1 cellular context compared by ENCODE assay signal in genomic region chr5:134524219-134524825, GRCh38.
TF ChIP-seq lines count a peak whose summit lies in the region.

No MANE protein-coding gene starts in this region.

TF ChIP-seq in GM12878, 131 proteins besides CTCF, POLR2A, EP300 and RAD21 (continued from another document):
- TF ChIP-seq, protein P1, sequence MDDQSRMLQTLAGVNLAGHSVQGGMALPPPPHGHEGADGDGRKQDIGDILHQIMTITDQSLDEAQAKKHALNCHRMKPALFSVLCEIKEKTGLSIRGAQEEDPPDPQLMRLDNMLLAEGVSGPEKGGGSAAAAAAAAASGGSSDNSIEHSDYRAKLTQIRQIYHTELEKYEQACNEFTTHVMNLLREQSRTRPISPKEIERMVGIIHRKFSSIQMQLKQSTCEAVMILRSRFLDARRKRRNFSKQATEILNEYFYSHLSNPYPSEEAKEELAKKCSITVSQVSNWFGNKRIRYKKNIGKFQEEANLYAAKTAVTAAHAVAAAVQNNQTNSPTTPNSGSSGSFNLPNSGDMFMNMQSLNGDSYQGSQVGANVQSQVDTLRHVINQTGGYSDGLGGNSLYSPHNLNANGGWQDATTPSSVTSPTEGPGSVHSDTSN (IDR thresholded peaks at IDR 0.05; ENCODE audit: insufficient replicate concordance, low read depth, low read length) = no peak
- TF ChIP-seq, protein P2, sequence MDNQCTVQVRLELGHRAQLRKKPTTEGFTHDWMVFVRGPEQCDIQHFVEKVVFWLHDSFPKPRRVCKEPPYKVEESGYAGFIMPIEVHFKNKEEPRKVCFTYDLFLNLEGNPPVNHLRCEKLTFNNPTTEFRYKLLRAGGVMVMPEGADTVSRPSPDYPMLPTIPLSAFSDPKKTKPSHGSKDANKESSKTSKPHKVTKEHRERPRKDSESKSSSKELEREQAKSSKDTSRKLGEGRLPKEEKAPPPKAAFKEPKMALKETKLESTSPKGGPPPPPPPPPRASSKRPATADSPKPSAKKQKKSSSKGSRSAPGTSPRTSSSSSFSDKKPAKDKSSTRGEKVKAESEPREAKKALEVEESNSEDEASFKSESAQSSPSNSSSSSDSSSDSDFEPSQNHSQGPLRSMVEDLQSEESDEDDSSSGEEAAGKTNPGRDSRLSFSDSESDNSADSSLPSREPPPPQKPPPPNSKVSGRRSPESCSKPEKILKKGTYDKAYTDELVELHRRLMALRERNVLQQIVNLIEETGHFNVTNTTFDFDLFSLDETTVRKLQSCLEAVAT (IDR thresholded peaks at IDR 0.05) = no peak; the same call in 1 of the 2 replicates
- TF ChIP-seq SRF (IDR thresholded peaks at IDR 0.05; ENCODE audit: low read depth in 2 of 2, low read length in 2 of 2) = no peak
- TF ChIP-seq SIX5 (IDR thresholded peaks at IDR 0.05; ENCODE audit: low read depth, low read length, severe bottlenecking) = no peak
- no peak for TF ChIP-seq SP1 (IDR thresholded peaks at IDR 0.05; ENCODE audit: low read depth, low read length)
- TF ChIP-seq GABPA (IDR thresholded peaks at IDR 0.05; ENCODE audit: low read depth) = 0 out of 2 replicates have a peak, but pooled peaks have one; percentile 27
- no peak for TF ChIP-seq YBX1 (IDR thresholded peaks at IDR 0.05)
- 0 out of 2 replicates have a peak, but pooled peaks have one; percentile 6 for TF ChIP-seq PAX5 (IDR thresholded peaks at IDR 0.05; ENCODE audit: borderline replicate concordance, low read depth, low read length)
- TF ChIP-seq TAF1 (IDR thresholded peaks at IDR 0.05; ENCODE audit: borderline replicate concordance, low read depth, low read length) = no peak
- peak; percentile 82 for TF ChIP-seq DPF2 (IDR thresholded peaks at IDR 0.05)
- TF ChIP-seq ATF7 (IDR thresholded peaks at IDR 0.05; ENCODE audit: low read depth) = no peak
- TF ChIP-seq ZNF24 (IDR thresholded peaks at IDR 0.05) = no peak
- TF ChIP-seq CREB1 (IDR thresholded peaks at IDR 0.05; ENCODE audit: low read depth) = no peak
- no peak; the same call in 1 of the 2 replicates for TF ChIP-seq CHD2 (IDR thresholded peaks at IDR 0.05; ENCODE audit: borderline replicate concordance, low read depth, low read length)
- peak; percentile 68; the same call in 1 of the 2 replicates for TF ChIP-seq MTA2 (IDR thresholded peaks at IDR 0.05; ENCODE audit: low read depth)
- no peak for TF ChIP-seq PRDM15 (CRISPR knock-in tag; IDR thresholded peaks at IDR 0.05)
- TF ChIP-seq, protein P3, sequence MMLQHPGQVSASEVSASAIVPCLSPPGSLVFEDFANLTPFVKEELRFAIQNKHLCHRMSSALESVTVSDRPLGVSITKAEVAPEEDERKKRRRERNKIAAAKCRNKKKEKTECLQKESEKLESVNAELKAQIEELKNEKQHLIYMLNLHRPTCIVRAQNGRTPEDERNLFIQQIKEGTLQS (IDR thresholded peaks at IDR 0.05; ENCODE audit: borderline replicate concordance, extremely low read depth, low read depth, low read length) = no peak
- no peak for TF ChIP-seq SUZ12 (IDR thresholded peaks at IDR 0.05; ENCODE audit: unreplicated experiment)
- no peak for TF ChIP-seq STAT3 (IDR thresholded peaks at IDR 0.05; ENCODE audit: low read depth, low read length)
- TF ChIP-seq ZNF622 (IDR thresholded peaks at IDR 0.05) = no peak
- TF ChIP-seq CBFB (IDR thresholded peaks at IDR 0.05; ENCODE audit: low read depth) = no peak
- TF ChIP-seq HDAC6 (IDR thresholded peaks at IDR 0.05; ENCODE audit: unreplicated experiment) = no peak
- no peak for TF ChIP-seq MEF2A (IDR thresholded peaks at IDR 0.05; ENCODE audit: insufficient read depth, low read depth, low read length)
- TF ChIP-seq NFXL1 (IDR thresholded peaks at IDR 0.05; ENCODE audit: borderline replicate concordance) = no peak
- no peak for TF ChIP-seq SPI1 (IDR thresholded peaks at IDR 0.05; ENCODE audit: borderline replicate concordance, insufficient read depth, low read depth, low read length)
- TF ChIP-seq POLR2AphosphoS5 (IDR thresholded peaks at IDR 0.05; ENCODE audit: low read length) = peak; percentile 65; the same call in 1 of the 2 replicates
- no peak for TF ChIP-seq NR2C2 (IDR thresholded peaks at IDR 0.05; ENCODE audit: borderline replicate concordance, control insufficient read depth, insufficient read length, low read depth)
- peak; percentile 33; the same call in 1 of the 2 replicates for TF ChIP-seq RELB (IDR thresholded peaks at IDR 0.05; ENCODE audit: low read depth)
- peak; percentile 48; the same call in 1 of the 2 replicates for TF ChIP-seq NBN (IDR thresholded peaks at IDR 0.05)
